In genomic region chr6:137656735-137657134, GRCh38 we compare ENCODE assay signal across 18 cellular contexts.
"Had no signal": no experiment of that assay in that cellular context is flagged by ENCODE, and none has a peak within 500 bp of the region (broad histone marks: within the 10 kb centered on the region; RNA-seq: fewer than 3 reads in every experiment).

No MANE protein-coding gene starts in this region.

- H3K79me2 ChIP-seq: parathyroid adenoma had no signal

- DNase-seq: activated CD4-positive, alpha-beta T cell treated with anti-CD3 and anti-CD28 coated beads for 4 hours; central memory CD4-positive, alpha-beta T cell; colonic mucosa; esophagus squamous epithelium; hypothalamus; left ventricle myocardium inferior; mucosa of descending colon; naive thymus-derived CD8-positive, alpha-beta T cell; T-cell; tibial artery; uterus had no signal

- H3K4me1 ChIP-seq: esophagus squamous epithelium, left ventricle myocardium inferior, parathyroid adenoma, tibial artery, uterus had no signal

- H3K27ac ChIP-seq: colonic mucosa, esophagus squamous epithelium, left ventricle myocardium inferior, neutrophil, parathyroid adenoma, SK-N-MC, tibial artery, uterus had no signal

- H3K4me3 ChIP-seq: colonic mucosa, esophagus squamous epithelium, left ventricle myocardium inferior, mucosa of descending colon, SK-N-MC, tibial artery, uterus had no signal

- H3K27ac Mint-ChIP-seq: activated naive CD4-positive, alpha-beta T cell treated with anti-CD3 and anti-CD28 coated beads, Interleukin-2, amount 50 U/mL, for 24 hours; brain; memory B cell; naive thymus-derived CD8-positive, alpha-beta T cell; stimulated activated memory B cell treated with anti-CD40 and anti-IgM and Interleukin-4, amounts not matched to agents 10 μg/mL and 1 μg/mL and 100 μg/mL, for 72 hours; T-cell had no signal

- ATAC-seq: mucosa of descending colon; naive thymus-derived CD8-positive, alpha-beta T cell; stimulated activated memory B cell treated with anti-CD40 and anti-IgM and Interleukin-4, amounts not matched to agents 10 μg/mL and 1 μg/mL and 100 μg/mL, for 72 hours; T-cell had no signal

- H3K36me3 Mint-ChIP-seq: activated naive CD4-positive, alpha-beta T cell treated with anti-CD3 and anti-CD28 coated beads, Interleukin-2, amount 50 U/mL, for 24 hours; T-cell had no signal

- H3K9me3 Mint-ChIP-seq: activated naive CD4-positive, alpha-beta T cell treated with anti-CD3 and anti-CD28 coated beads, Interleukin-2, amount 50 U/mL, for 24 hours had no signal

- H3K36me3 ChIP-seq: colonic mucosa, esophagus squamous epithelium, left ventricle myocardium inferior, neutrophil, tibial artery, uterus had no signal

- H2AFZ ChIP-seq: parathyroid adenoma had no signal

- H3K27me3 Mint-ChIP-seq: activated naive CD4-positive, alpha-beta T cell treated with anti-CD3 and anti-CD28 coated beads, Interleukin-2, amount 50 U/mL, for 24 hours had no signal

- H3K4me1 Mint-ChIP-seq: activated naive CD4-positive, alpha-beta T cell treated with anti-CD3 and anti-CD28 coated beads, Interleukin-2, amount 50 U/mL, for 24 hours; brain; memory B cell; naive thymus-derived CD8-positive, alpha-beta T cell; stimulated activated memory B cell treated with anti-CD40 and anti-IgM and Interleukin-4, amounts not matched to agents 10 μg/mL and 1 μg/mL and 100 μg/mL, for 72 hours; T-cell had no signal

- H3K4me3 Mint-ChIP-seq: activated naive CD4-positive, alpha-beta T cell treated with anti-CD3 and anti-CD28 coated beads, Interleukin-2, amount 50 U/mL, for 24 hours; brain; memory B cell; naive thymus-derived CD8-positive, alpha-beta T cell; stimulated activated memory B cell treated with anti-CD40 and anti-IgM and Interleukin-4, amounts not matched to agents 10 μg/mL and 1 μg/mL and 100 μg/mL, for 72 hours; T-cell had no signal
